Comparison of ENCODE assay signal across 8 cellular contexts in genomic region chr4:84582988-84583870, GRCh38. TPM values are rescaled to one million over a fixed set of nuclear protein-coding genes. Genes with fewer than 3 reads are reported as not detected.
A peak's percentile ranks its signal among the peaks of the same experiment; 100 is the strongest.
DNase-seq lines count a peak whose midpoint lies in the region; ATAC-seq and TF ChIP-seq lines count a peak whose summit lies in the region.

Gene CDS1, plus strand, starts transcription at chr4:84583127. Its CDS starts 275 bp downstream, at chr4:84583402.

- intact Hi-C loops in activated CD4-positive, alpha-beta T cell treated with anti-CD3 and anti-CD28 coated beads for 36 hours (cut with DNase I, micrococcal nuclease), result loop anchor here in 1 of 2 experiments (2.0 to 10.0 kb wide), 2 partner anchors 1098 to 1128 kb away; partner anchors contain the start of genes ABRAXAS1 and HELQ
- intact Hi-C loops in activated T-helper 2 cell treated with anti-CD3 and anti-CD28 coated beads, Interferon-gamma antibody, Interleukin-2, Interleukin-4, amounts not matched to agents 10 μg/mL and 5 μg/mL and 100 μg/mL, durations not matched to agents 14 hours and 24 hours and 36 hours (cut with micrococcal nuclease), result loop anchor here (2.0 to 5.0 kb wide), 2 partner anchors 80 to 384 kb away; partner anchors contain the start of gene WDFY3
- intact Hi-C loops in head of caudate nucleus (cut with DNase I), result loop anchor here (10.0 kb wide), 2 partner anchors 102 to 382 kb away; partner anchors contain the start of gene WDFY3

- H3K9me3 Mint-ChIP-seq in activated CD4-positive, alpha-beta T cell treated with anti-CD3 and anti-CD28 coated beads for 36 hours (ENCODE audit: low read depth), result no peaks in the 10 kb centered on the region
- no peaks in the 10 kb centered on the region for H3K9me3 Mint-ChIP-seq in activated T-helper 2 cell treated with anti-CD3 and anti-CD28 coated beads, Interferon-gamma antibody, Interleukin-2, Interleukin-4, amounts not matched to agents 10 μg/mL and 5 μg/mL and 100 μg/mL, durations not matched to agents 14 hours and 24 hours and 36 hours
- H3K9me3 Mint-ChIP-seq in osteocyte (ENCODE audit: unreplicated experiment), result peaks cover 7% of the 10 kb centered on the region

- H3K27ac Mint-ChIP-seq in activated CD4-positive, alpha-beta T cell treated with anti-CD3 and anti-CD28 coated beads for 36 hours, result peak within 1 kb of the TSS; percentile 32
- no peak within 1 kb of the TSS for H3K27ac Mint-ChIP-seq in activated T-helper 2 cell treated with anti-CD3 and anti-CD28 coated beads, Interferon-gamma antibody, Interleukin-2, Interleukin-4, amounts not matched to agents 10 μg/mL and 5 μg/mL and 100 μg/mL, durations not matched to agents 14 hours and 24 hours and 36 hours
- H3K27ac Mint-ChIP-seq in osteocyte (ENCODE audit: unreplicated experiment), result no peak within 1 kb of the TSS

- TF ChIP-seq CTCF in HFF-Myc (IDR thresholded peaks at IDR 0.05; ENCODE audit: low read depth, low read length, missing control alignments) (no peak), osteocyte (IDR thresholded peaks at IDR 0.05) (no peak)

- POLR2A ChIA-PET in activated CD4-positive, alpha-beta T cell treated with anti-CD3 and anti-CD28 coated beads for 36 hours (lab: Charles Lee), result no interaction called here

- CTCF ChIA-PET in activated CD4-positive, alpha-beta T cell treated with anti-CD3 and anti-CD28 coated beads for 36 hours (lab: Charles Lee), result interaction anchor here (0.7 to 1.0 kb wide), 2 partner anchors 13 to 19 kb away, joined by 3 read pairs; no protein-coding TSS in a partner anchor

- peaks cover 43% of the 10 kb centered on the region for H3K27me3 Mint-ChIP-seq in activated CD4-positive, alpha-beta T cell treated with anti-CD3 and anti-CD28 coated beads for 36 hours
- H3K27me3 Mint-ChIP-seq in activated T-helper 2 cell treated with anti-CD3 and anti-CD28 coated beads, Interferon-gamma antibody, Interleukin-2, Interleukin-4, amounts not matched to agents 10 μg/mL and 5 μg/mL and 100 μg/mL, durations not matched to agents 14 hours and 24 hours and 36 hours (ENCODE audit: low read depth), result peaks cover 54% of the 10 kb centered on the region
- H3K27me3 Mint-ChIP-seq in osteocyte (ENCODE audit: unreplicated experiment), result peaks cover 66% of the 10 kb centered on the region

- DNase-seq in activated CD4-positive, alpha-beta T cell treated with anti-CD3 and anti-CD28 coated beads for 36 hours, result no peak
- no peak for DNase-seq in activated CD4-positive, alpha-beta T cell treated with anti-CD3 and anti-CD28 coated beads, Interleukin-2, amount 50 U/mL, for 4 hours
- DNase-seq in HFF-Myc (ENCODE audit: extremely low read depth, low read depth) (no peak), NCI-H146 treated with DMSO at 0.1 percent for 48 hours (lab: John Stamatoyannopoulos, UW; ENCODE audit: unreplicated experiment) (peak; percentile 20), head of caudate nucleus (peak in 38 of 42 donors; percentile 13 to 69 (median 34)), osteocyte (ENCODE audit: extremely low spot score, unreplicated experiment) (no peak), NK-92 (lab: John Stamatoyannopoulos, UW; ENCODE audit: unreplicated experiment) (no peak)
- peak; percentile 9 for DNase-seq in activated T-helper 2 cell treated with anti-CD3 and anti-CD28 coated beads, Interferon-gamma antibody, Interleukin-2, Interleukin-4, amounts not matched to agents 10 μg/mL and 5 μg/mL and 100 μg/mL, durations not matched to agents 14 hours and 24 hours and 36 hours (ENCODE audit: low spot score)

- peaks cover 15% of the 10 kb centered on the region for H3K4me1 Mint-ChIP-seq in activated CD4-positive, alpha-beta T cell treated with anti-CD3 and anti-CD28 coated beads for 36 hours
- H3K4me1 Mint-ChIP-seq in activated T-helper 2 cell treated with anti-CD3 and anti-CD28 coated beads, Interferon-gamma antibody, Interleukin-2, Interleukin-4, amounts not matched to agents 10 μg/mL and 5 μg/mL and 100 μg/mL, durations not matched to agents 14 hours and 24 hours and 36 hours (ENCODE audit: low read depth), result peaks cover 10% of the 10 kb centered on the region
- H3K4me1 Mint-ChIP-seq in osteocyte (ENCODE audit: unreplicated experiment), result peaks cover 11% of the 10 kb centered on the region

- ATAC-seq in activated CD4-positive, alpha-beta T cell treated with anti-CD3 and anti-CD28 coated beads for 36 hours, result peak; percentile 61

- peak within 1 kb of the TSS; percentile 68 for H3K4me3 Mint-ChIP-seq in activated CD4-positive, alpha-beta T cell treated with anti-CD3 and anti-CD28 coated beads for 36 hours
- H3K4me3 Mint-ChIP-seq in activated T-helper 2 cell treated with anti-CD3 and anti-CD28 coated beads, Interferon-gamma antibody, Interleukin-2, Interleukin-4, amounts not matched to agents 10 μg/mL and 5 μg/mL and 100 μg/mL, durations not matched to agents 14 hours and 24 hours and 36 hours (ENCODE audit: low read depth), result peak within 1 kb of the TSS; percentile 73
- peak within 1 kb of the TSS; percentile 69 for H3K4me3 Mint-ChIP-seq in osteocyte (ENCODE audit: unreplicated experiment)

- no peaks in the 10 kb centered on the region for H3K36me3 Mint-ChIP-seq in activated CD4-positive, alpha-beta T cell treated with anti-CD3 and anti-CD28 coated beads for 36 hours (ENCODE audit: low read depth)
- H3K36me3 Mint-ChIP-seq in activated T-helper 2 cell treated with anti-CD3 and anti-CD28 coated beads, Interferon-gamma antibody, Interleukin-2, Interleukin-4, amounts not matched to agents 10 μg/mL and 5 μg/mL and 100 μg/mL, durations not matched to agents 14 hours and 24 hours and 36 hours (ENCODE audit: low read depth), result no peaks in the 10 kb centered on the region
- no peaks in the 10 kb centered on the region for H3K36me3 Mint-ChIP-seq in osteocyte (ENCODE audit: unreplicated experiment)

- H3K4me3 ChIP-seq in HFF-Myc (replicated peaks; ENCODE audit: low read depth, low read length), result peak within 1 kb of the TSS; percentile 50

RNA-seq across cellular contexts. Expression of gene CDS1, which starts in this region (rescaled TPM):
- under 1 TPM; 0.12 to 0.21 TPM for total RNA-seq in activated CD4-positive, alpha-beta T cell treated with anti-CD3 and anti-CD28 coated beads for 36 hours
- not detected in 2 replicates for total RNA-seq in activated T-helper 2 cell treated with anti-CD3 and anti-CD28 coated beads, Interferon-gamma antibody, Interleukin-2, Interleukin-4, amounts not matched to agents 10 μg/mL and 5 μg/mL and 100 μg/mL, durations not matched to agents 14 hours and 24 hours and 36 hours
- not detected in 2 replicates for total RNA-seq in osteocyte

Comparison
In these comparisons a context has a peak if more than half of its experiments do, and no peak if none do; other contexts are left out.
1. Peak in ATAC-seq in activated CD4-positive, alpha-beta T cell treated with anti-CD3 and anti-CD28 coated beads for 36 hours; RNA of the gene not detected or under 1 TPM.
2. Peak in DNase-seq in activated T-helper 2 cell treated with anti-CD3 and anti-CD28 coated beads, Interferon-gamma antibody, Interleukin-2, Interleukin-4, amounts not matched to agents 10 μg/mL and 5 μg/mL and 100 μg/mL, durations not matched to agents 14 hours and 24 hours and 36 hours; RNA of the gene not detected or under 1 TPM.
3. DNase-seq: peak in NCI-H146 treated with DMSO at 0.1 percent for 48 hours (single experiment) and head of caudate nucleus (38 of 42); none in activated CD4-positive, alpha-beta T cell treated with anti-CD3 and anti-CD28 coated beads for 36 hours (single experiment), activated CD4-positive, alpha-beta T cell treated with anti-CD3 and anti-CD28 coated beads, Interleukin-2, amount 50 U/mL, for 4 hours (0 of 2), HFF-Myc (single experiment), osteocyte (single experiment) and NK-92 (single experiment).
4. Peak in every context shown above with its lines, with median percentiles within 50 percentile points of each other: H3K4me3 Mint-ChIP-seq.